In the genomic region with DNA sequence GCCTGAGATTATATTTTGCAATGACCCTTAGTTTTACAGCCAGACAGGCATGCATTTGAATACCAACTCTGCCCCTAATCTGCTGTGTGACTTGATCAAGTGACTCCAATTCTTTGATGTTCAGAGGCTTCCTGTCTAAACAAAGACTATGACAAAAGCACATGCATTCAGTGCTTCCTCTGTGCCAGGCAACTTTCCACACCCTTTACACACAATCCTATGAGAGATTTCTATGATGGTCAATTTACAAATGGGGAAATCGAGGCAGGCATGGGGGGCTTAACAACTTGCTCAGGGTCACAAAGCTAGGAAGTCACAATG, we compare ENCODE assay signal across 18 cellular contexts. TPM values are rescaled to one million over a fixed set of nuclear protein-coding genes. Genes with fewer than 3 reads are reported as not detected.
DNase-seq lines count a peak whose midpoint lies in the region; ATAC-seq, FAIRE-seq and TF ChIP-seq lines count a peak whose summit lies in the region.
"Had no signal": no experiment of that assay in that cellular context is flagged by ENCODE, and none has a peak within 500 bp of the region (broad histone marks: within the 10 kb centered on the region; RNA-seq: fewer than 3 reads in every experiment).

No MANE protein-coding gene starts in this region.

- H3K4me1 ChIP-seq in CD4-positive, alpha-beta memory T cell (ENCODE audit: insufficient read depth, low read length), result peaks cover 46% of the 10 kb centered on the region
- H3K4me1 ChIP-seq in kidney (ENCODE audit: control insufficient read depth in 1 of 2, insufficient read depth in 1 of 2, low read depth in 1 of 2, low read length in 2 of 2) (peaks cover 0 to 5% of the 10 kb centered on the region in 2 donors), Peyer's patch (peaks cover 0 to 13% (median 0%) of the 10 kb centered on the region in 4 donors)

- H3K4me3 Mint-ChIP-seq in CD4-positive, alpha-beta memory T cell, result peak overlapping the region in 6 of 8 donors; percentile 21 to 85 (median 22)
- no peak overlapping the region for H3K4me3 Mint-ChIP-seq in HFFc6
- peak overlapping the region; percentile 3 for H3K4me3 Mint-ChIP-seq in activated naive CD8-positive, alpha-beta T cell treated with anti-CD3 and anti-CD28 coated beads, Interleukin-2, amount 10 ng/mL, durations not matched to agents 7 days and 5 days

- H3K27me3 Mint-ChIP-seq in CD4-positive, alpha-beta memory T cell, result no peaks in the 10 kb centered on the region
- peaks cover 6% of the 10 kb centered on the region for H3K27me3 Mint-ChIP-seq in HFFc6 (ENCODE audit: insufficient read depth)
- no peaks in the 10 kb centered on the region for H3K27me3 Mint-ChIP-seq in activated naive CD8-positive, alpha-beta T cell treated with anti-CD3 and anti-CD28 coated beads, Interleukin-2, amount 10 ng/mL, durations not matched to agents 7 days and 5 days
- H3K27me3 Mint-ChIP-seq: stimulated activated naive CD8-positive, alpha-beta T cell treated with anti-CD3 and anti-CD28 coated beads, Interleukin-15, amount 100 ng/mL, for 72 hours had no signal

- peak; percentile 57 to 69 (median 60) for DNase-seq in CD4-positive, alpha-beta memory T cell
- DNase-seq in HFFc6, result peak; percentile 22
- no peak for DNase-seq in activated naive CD8-positive, alpha-beta T cell treated with anti-CD3 and anti-CD28 coated beads, Interleukin-2, amount 10 ng/mL, durations not matched to agents 7 days and 5 days
- peak; percentile 2 for DNase-seq in kidney
- DNase-seq in Peyer's patch, result no peak
- DNase-seq in NOMO-1 treated with DMSO at 0.1 percent for 48 hours (lab: John Stamatoyannopoulos, UW; ENCODE audit: unreplicated experiment), result no peak
- DNase-seq: caudate nucleus; EL; kidney glomerular epithelial cell; NCI-H774; small intestine; stimulated activated naive CD8-positive, alpha-beta T cell treated with anti-CD3 and anti-CD28 coated beads, Interleukin-15, amount 100 ng/mL, for 72 hours had no signal

- H3K4me1 Mint-ChIP-seq in CD4-positive, alpha-beta memory T cell, result peaks cover 34 to 58% (median 49%) of the 10 kb centered on the region in 4 donors
- H3K4me1 Mint-ChIP-seq in HFFc6 (ENCODE audit: low read depth), result peaks cover 54% of the 10 kb centered on the region
- peaks cover 22% of the 10 kb centered on the region for H3K4me1 Mint-ChIP-seq in activated naive CD8-positive, alpha-beta T cell treated with anti-CD3 and anti-CD28 coated beads, Interleukin-2, amount 10 ng/mL, durations not matched to agents 7 days and 5 days

- no peaks in the 10 kb centered on the region for H3K36me3 ChIP-seq in CD4-positive, alpha-beta memory T cell (ENCODE audit: insufficient read depth, low read length)
- no peaks in the 10 kb centered on the region for H3K36me3 ChIP-seq in kidney (ENCODE audit: control insufficient read depth in 1 of 2, insufficient read depth in 2 of 2, low read length in 2 of 2)
- H3K36me3 ChIP-seq in Peyer's patch, result no peaks in the 10 kb centered on the region

- no peak overlapping the region for H3K4me3 ChIP-seq in CD4-positive, alpha-beta memory T cell (ENCODE audit: low read length in 2 of 2)
- H3K4me3 ChIP-seq in kidney (ENCODE audit: low read length in 2 of 2) (no peak overlapping the region), Peyer's patch (no peak overlapping the region)

- no peak overlapping the region for H3K9ac ChIP-seq in kidney (ENCODE audit: low read length in 2 of 2)

- intact Hi-C loops in CD4-positive, alpha-beta memory T cell (cut with micrococcal nuclease), result no loop called here
- intact Hi-C loops in kidney (cut with DNase I), result no loop called here

- peak overlapping the region; percentile 82 to 98 (median 97) for H3K27ac Mint-ChIP-seq in CD4-positive, alpha-beta memory T cell
- H3K27ac Mint-ChIP-seq in HFFc6, result no peak overlapping the region
- peak overlapping the region; percentile 70 for H3K27ac Mint-ChIP-seq in activated naive CD8-positive, alpha-beta T cell treated with anti-CD3 and anti-CD28 coated beads, Interleukin-2, amount 10 ng/mL, durations not matched to agents 7 days and 5 days

- CTCF ChIA-PET in CD4-positive, alpha-beta memory T cell (lab: Charles Lee; ENCODE audit: partially characterized antibody), result interaction anchor here (1.0 to 2.3 kb wide), 3 partner anchors 22 to 51 kb away, joined by 4 to 16 read pairs (median 8); no protein-coding TSS in a partner anchor

- peak overlapping the region; percentile 62 for H3K27ac ChIP-seq in CD4-positive, alpha-beta memory T cell (ENCODE audit: low read depth, low read length)
- H3K27ac ChIP-seq in kidney (ENCODE audit: low read depth in 2 of 2, low read length in 2 of 2) (no peak overlapping the region), Peyer's patch (peak overlapping the region in 1 of 4 donors; percentile 47)
- H3K27ac ChIP-seq: C4-2B had no signal

- no peaks in the 10 kb centered on the region for H3K36me3 Mint-ChIP-seq in CD4-positive, alpha-beta memory T cell
- peaks cover 8% of the 10 kb centered on the region for H3K36me3 Mint-ChIP-seq in HFFc6 (ENCODE audit: low read depth)
- H3K36me3 Mint-ChIP-seq in activated naive CD8-positive, alpha-beta T cell treated with anti-CD3 and anti-CD28 coated beads, Interleukin-2, amount 10 ng/mL, durations not matched to agents 7 days and 5 days, result no peaks in the 10 kb centered on the region

- peak; percentile 73 for ATAC-seq in activated naive CD8-positive, alpha-beta T cell treated with anti-CD3 and anti-CD28 coated beads, Interleukin-2, amount 10 ng/mL, durations not matched to agents 7 days and 5 days (ENCODE audit: low read depth)
- ATAC-seq in GM18498 (IDR thresholded peaks at IDR 0.05; ENCODE audit: unreplicated experiment), result no peak
- ATAC-seq: Right ventricle myocardium inferior; stimulated activated naive CD8-positive, alpha-beta T cell treated with anti-CD3 and anti-CD28 coated beads, Interleukin-15, amount 100 ng/mL, for 72 hours had no signal

- no peaks in the 10 kb centered on the region for H3K9me3 ChIP-seq in CD4-positive, alpha-beta memory T cell (ENCODE audit: control insufficient read depth in 1 of 2, low read length in 2 of 2)
- no peaks in the 10 kb centered on the region for H3K9me3 ChIP-seq in kidney (ENCODE audit: control insufficient read depth in 1 of 2, low read length in 2 of 2)
- no peaks in the 10 kb centered on the region for H3K9me3 ChIP-seq in Peyer's patch

- no peaks in the 10 kb centered on the region for H3K9me3 Mint-ChIP-seq in CD4-positive, alpha-beta memory T cell
- no peaks in the 10 kb centered on the region for H3K9me3 Mint-ChIP-seq in HFFc6
- no peaks in the 10 kb centered on the region for H3K9me3 Mint-ChIP-seq in activated naive CD8-positive, alpha-beta T cell treated with anti-CD3 and anti-CD28 coated beads, Interleukin-2, amount 10 ng/mL, durations not matched to agents 7 days and 5 days
- H3K9me3 Mint-ChIP-seq: stimulated activated naive CD8-positive, alpha-beta T cell treated with anti-CD3 and anti-CD28 coated beads, Interleukin-15, amount 100 ng/mL, for 72 hours had no signal

- no peaks in the 10 kb centered on the region for H3K27me3 ChIP-seq in CD4-positive, alpha-beta memory T cell (ENCODE audit: insufficient read depth, low read length)
- no peaks in the 10 kb centered on the region for H3K27me3 ChIP-seq in Peyer's patch

- no peak for FAIRE-seq in kidney (lab: Jason Lieb, UNC)
- FAIRE-seq: small intestine had no signal

- no peak for TF ChIP-seq POLR2A in Peyer's patch (IDR thresholded peaks at IDR 0.05)

- POLR2A ChIA-PET in CD4-positive, alpha-beta memory T cell (lab: Charles Lee; ENCODE audit: partially characterized antibody), result interaction anchor here (0.7 to 2.5 kb wide), 5 partner anchors 10 to 64 kb away, joined by 3 to 12 read pairs (median 4); a partner anchor contains a TSS
- POLR2A ChIA-PET in activated naive CD8-positive, alpha-beta T cell treated with anti-CD3 and anti-CD28 coated beads, Interleukin-2, amount 10 ng/mL, durations not matched to agents 7 days and 5 days (lab: Charles Lee), result no interaction called here

- no peak for TF ChIP-seq CTCF in HFFc6 (IDR thresholded peaks at IDR 0.05)
- no peak for TF ChIP-seq CTCF in kidney (IDR thresholded peaks at IDR 0.05; ENCODE audit: borderline replicate concordance, extremely low read depth, insufficient read depth)
- TF ChIP-seq CTCF in Peyer's patch (IDR thresholded peaks at IDR 0.05), result no peak

RNA-seq across cellular contexts. Expression of a gene that starts 3.7 kb away (rescaled TPM):
- 1 to 10 TPM; 3.3 to 3.7 TPM for total RNA-seq in CD4-positive, alpha-beta memory T cell
- polyA plus RNA-seq in CD4-positive, alpha-beta memory T cell, result 1 to 10 TPM; 4.4 to 5.9 TPM
- total RNA-seq in HFFc6 (2021; fragmentation: NEBNext Ultra II Directional; extraction: Animal tissue kit (Norgen Biotek cat#: 25700)), result under 1 TPM; 0.17 to 0.35 (median 0.22) TPM
- 1 to 10 TPM; 1.2 to 1.8 TPM for total RNA-seq in activated naive CD8-positive, alpha-beta T cell treated with anti-CD3 and anti-CD28 coated beads, Interleukin-2, amount 10 ng/mL, durations not matched to agents 7 days and 5 days
- total RNA-seq in kidney (1.7 TPM), Peyer's patch (under 1 TPM in 1 of 4 donors, not detected in 3; 0.67 TPM)
- 2.2 TPM for polyA plus RNA-seq in kidney (ENCODE audit: insufficient read depth, low read depth, low replicate concordance)
- total RNA-seq: HT1080 had no signal

RNA-seq across cellular contexts. Expression of a gene that starts 35.4 kb away (rescaled TPM):
- 10 to 100 TPM; 36.9 to 47.3 TPM for total RNA-seq in CD4-positive, alpha-beta memory T cell
- 1 to 10 TPM; 1.3 to 5.5 TPM for polyA plus RNA-seq in CD4-positive, alpha-beta memory T cell
- 10 to 100 TPM in 4 of 6 experiments, 1 to 10 TPM in 2; 7.5 to 12.5 (median 11.7) TPM for total RNA-seq in HFFc6 (2021; fragmentation: NEBNext Ultra II Directional; extraction: Animal tissue kit (Norgen Biotek cat#: 25700))
- total RNA-seq in activated naive CD8-positive, alpha-beta T cell treated with anti-CD3 and anti-CD28 coated beads, Interleukin-2, amount 10 ng/mL, durations not matched to agents 7 days and 5 days, result 10 to 100 TPM; 19.8 to 22.1 TPM
- total RNA-seq in kidney (10.8 TPM), Peyer's patch (10 to 100 TPM; 13.0 to 23.4 (median 18.0) TPM)
- 8.2 TPM for polyA plus RNA-seq in kidney (ENCODE audit: insufficient read depth, low read depth, low replicate concordance)

RNA-seq across cellular contexts. Expression of a gene that starts 54.4 kb away (rescaled TPM):
- not detected for total RNA-seq in CD4-positive, alpha-beta memory T cell
- not detected for polyA plus RNA-seq in CD4-positive, alpha-beta memory T cell
- not detected for total RNA-seq in HFFc6 (2021; fragmentation: NEBNext Ultra II Directional; extraction: Animal tissue kit (Norgen Biotek cat#: 25700))
- not detected for total RNA-seq in activated naive CD8-positive, alpha-beta T cell treated with anti-CD3 and anti-CD28 coated beads, Interleukin-2, amount 10 ng/mL, durations not matched to agents 7 days and 5 days
- not detected for total RNA-seq in kidney
- polyA plus RNA-seq in kidney (ENCODE audit: insufficient read depth, low read depth, low replicate concordance), result not detected
- total RNA-seq in Peyer's patch, result not detected
- total RNA-seq: H4, HT1080, osteocyte, Right ventricle myocardium inferior had no signal
- polyA plus RNA-seq: small intestine had no signal

RNA-seq across cellular contexts. Expression of a gene that starts 57.9 kb away (rescaled TPM):
- 10 to 100 TPM; 23.9 to 29.1 TPM for total RNA-seq in CD4-positive, alpha-beta memory T cell
- polyA plus RNA-seq in CD4-positive, alpha-beta memory T cell, result 10 to 100 TPM; 79.1 to 80.7 TPM
- 100 to 1,000 TPM in 4 of 6 experiments, 10 to 100 TPM in 2; 81.3 to 125 (median 107) TPM for total RNA-seq in HFFc6 (2021; fragmentation: NEBNext Ultra II Directional; extraction: Animal tissue kit (Norgen Biotek cat#: 25700))
- total RNA-seq in activated naive CD8-positive, alpha-beta T cell treated with anti-CD3 and anti-CD28 coated beads, Interleukin-2, amount 10 ng/mL, durations not matched to agents 7 days and 5 days, result 10 to 100 TPM; 57.1 to 61.1 TPM
- 61.3 TPM for total RNA-seq in kidney
- 81.8 TPM for polyA plus RNA-seq in kidney (ENCODE audit: insufficient read depth, low read depth, low replicate concordance)
- total RNA-seq in Peyer's patch, result 100 to 1,000 TPM; 115 to 252 (median 199) TPM

Comparison
In these comparisons a context has a peak if more than half of its experiments do, and no peak if none do; other contexts are left out.
1. DNase-seq: peak in CD4-positive, alpha-beta memory T cell (5 of 5), HFFc6 (single experiment) and kidney (single experiment); none in activated naive CD8-positive, alpha-beta T cell treated with anti-CD3 and anti-CD28 coated beads, Interleukin-2, amount 10 ng/mL, durations not matched to agents 7 days and 5 days (single experiment), Peyer's patch (0 of 3) and NOMO-1 treated with DMSO at 0.1 percent for 48 hours (single experiment).